1 cellular context compared by ENCODE assay signal in the genomic region with DNA sequence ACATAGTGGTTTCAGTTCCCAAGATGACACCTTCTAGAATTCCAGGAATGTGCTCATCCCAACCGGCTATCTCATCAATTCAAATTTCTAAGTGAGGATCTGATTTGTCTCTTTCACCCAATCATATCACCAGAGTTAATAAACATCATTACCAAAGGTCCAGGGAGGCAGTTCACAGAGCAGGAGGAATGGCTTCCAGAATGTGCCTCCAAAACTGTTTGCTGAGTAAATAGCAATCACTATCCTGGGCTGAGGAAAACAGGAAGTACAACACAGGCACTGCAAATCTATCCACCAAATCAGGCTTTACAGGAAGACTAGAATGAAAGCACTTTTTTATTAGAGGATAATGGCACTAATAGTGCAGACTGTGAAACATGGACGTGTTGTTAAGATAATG.
TF ChIP-seq lines count a peak whose summit lies in the region.

No MANE protein-coding gene starts in this region.

TF ChIP-seq in HepG2, 621 proteins besides CTCF, POLR2A, EP300 and RAD21 (continued from another document and continues in another):
- TF ChIP-seq, protein P1, sequence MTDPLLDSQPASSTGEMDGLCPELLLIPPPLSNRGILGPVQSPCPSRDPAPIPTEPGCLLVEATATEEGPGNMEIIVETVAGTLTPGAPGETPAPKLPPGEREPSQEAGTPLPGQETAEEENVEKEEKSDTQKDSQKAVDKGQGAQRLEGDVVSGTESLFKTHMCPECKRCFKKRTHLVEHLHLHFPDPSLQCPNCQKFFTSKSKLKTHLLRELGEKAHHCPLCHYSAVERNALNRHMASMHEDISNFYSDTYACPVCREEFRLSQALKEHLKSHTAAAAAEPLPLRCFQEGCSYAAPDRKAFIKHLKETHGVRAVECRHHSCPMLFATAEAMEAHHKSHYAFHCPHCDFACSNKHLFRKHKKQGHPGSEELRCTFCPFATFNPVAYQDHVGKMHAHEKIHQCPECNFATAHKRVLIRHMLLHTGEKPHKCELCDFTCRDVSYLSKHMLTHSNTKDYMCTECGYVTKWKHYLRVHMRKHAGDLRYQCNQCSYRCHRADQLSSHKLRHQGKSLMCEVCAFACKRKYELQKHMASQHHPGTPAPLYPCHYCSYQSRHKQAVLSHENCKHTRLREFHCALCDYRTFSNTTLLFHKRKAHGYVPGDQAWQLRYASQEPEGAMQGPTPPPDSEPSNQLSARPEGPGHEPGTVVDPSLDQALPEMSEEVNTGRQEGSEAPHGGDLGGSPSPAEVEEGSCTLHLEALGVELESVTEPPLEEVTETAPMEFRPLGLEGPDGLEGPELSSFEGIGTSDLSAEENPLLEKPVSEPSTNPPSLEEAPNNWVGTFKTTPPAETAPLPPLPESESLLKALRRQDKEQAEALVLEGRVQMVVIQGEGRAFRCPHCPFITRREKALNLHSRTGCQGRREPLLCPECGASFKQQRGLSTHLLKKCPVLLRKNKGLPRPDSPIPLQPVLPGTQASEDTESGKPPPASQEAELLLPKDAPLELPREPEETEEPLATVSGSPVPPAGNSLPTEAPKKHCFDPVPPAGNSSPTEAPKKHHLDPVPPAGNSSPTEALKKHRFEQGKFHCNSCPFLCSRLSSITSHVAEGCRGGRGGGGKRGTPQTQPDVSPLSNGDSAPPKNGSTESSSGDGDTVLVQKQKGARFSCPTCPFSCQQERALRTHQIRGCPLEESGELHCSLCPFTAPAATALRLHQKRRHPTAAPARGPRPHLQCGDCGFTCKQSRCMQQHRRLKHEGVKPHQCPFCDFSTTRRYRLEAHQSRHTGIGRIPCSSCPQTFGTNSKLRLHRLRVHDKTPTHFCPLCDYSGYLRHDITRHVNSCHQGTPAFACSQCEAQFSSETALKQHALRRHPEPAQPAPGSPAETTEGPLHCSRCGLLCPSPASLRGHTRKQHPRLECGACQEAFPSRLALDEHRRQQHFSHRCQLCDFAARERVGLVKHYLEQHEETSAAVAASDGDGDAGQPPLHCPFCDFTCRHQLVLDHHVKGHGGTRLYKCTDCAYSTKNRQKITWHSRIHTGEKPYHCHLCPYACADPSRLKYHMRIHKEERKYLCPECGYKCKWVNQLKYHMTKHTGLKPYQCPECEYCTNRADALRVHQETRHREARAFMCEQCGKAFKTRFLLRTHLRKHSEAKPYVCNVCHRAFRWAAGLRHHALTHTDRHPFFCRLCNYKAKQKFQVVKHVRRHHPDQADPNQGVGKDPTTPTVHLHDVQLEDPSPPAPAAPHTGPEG (CRISPR knock-in tag; IDR thresholded peaks at IDR 0.05) = no peak
- peak; percentile 57; the same call in 1 of the 2 replicates for TF ChIP-seq ZBTB20 (CRISPR knock-in tag; IDR thresholded peaks at IDR 0.05; ENCODE audit: borderline replicate concordance, low read depth)
- TF ChIP-seq, protein P2, sequence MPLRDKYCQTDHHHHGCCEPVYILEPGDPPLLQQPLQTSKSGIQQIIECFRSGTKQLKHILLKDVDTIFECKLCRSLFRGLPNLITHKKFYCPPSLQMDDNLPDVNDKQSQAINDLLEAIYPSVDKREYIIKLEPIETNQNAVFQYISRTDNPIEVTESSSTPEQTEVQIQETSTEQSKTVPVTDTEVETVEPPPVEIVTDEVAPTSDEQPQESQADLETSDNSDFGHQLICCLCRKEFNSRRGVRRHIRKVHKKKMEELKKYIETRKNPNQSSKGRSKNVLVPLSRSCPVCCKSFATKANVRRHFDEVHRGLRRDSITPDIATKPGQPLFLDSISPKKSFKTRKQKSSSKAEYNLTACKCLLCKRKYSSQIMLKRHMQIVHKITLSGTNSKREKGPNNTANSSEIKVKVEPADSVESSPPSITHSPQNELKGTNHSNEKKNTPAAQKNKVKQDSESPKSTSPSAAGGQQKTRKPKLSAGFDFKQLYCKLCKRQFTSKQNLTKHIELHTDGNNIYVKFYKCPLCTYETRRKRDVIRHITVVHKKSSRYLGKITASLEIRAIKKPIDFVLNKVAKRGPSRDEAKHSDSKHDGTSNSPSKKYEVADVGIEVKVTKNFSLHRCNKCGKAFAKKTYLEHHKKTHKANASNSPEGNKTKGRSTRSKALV (CRISPR knock-in tag; IDR thresholded peaks at IDR 0.05) = no peak
- TF ChIP-seq, protein P3, sequence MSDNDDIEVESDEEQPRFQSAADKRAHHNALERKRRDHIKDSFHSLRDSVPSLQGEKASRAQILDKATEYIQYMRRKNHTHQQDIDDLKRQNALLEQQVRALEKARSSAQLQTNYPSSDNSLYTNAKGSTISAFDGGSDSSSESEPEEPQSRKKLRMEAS (IDR thresholded peaks at IDR 0.05) = 0 out of 2 replicates have a peak, but pooled peaks have one; percentile 28
- TF ChIP-seq POGZ (CRISPR knock-in tag; IDR thresholded peaks at IDR 0.05) = peak; percentile 89
- TF ChIP-seq, protein P4, sequence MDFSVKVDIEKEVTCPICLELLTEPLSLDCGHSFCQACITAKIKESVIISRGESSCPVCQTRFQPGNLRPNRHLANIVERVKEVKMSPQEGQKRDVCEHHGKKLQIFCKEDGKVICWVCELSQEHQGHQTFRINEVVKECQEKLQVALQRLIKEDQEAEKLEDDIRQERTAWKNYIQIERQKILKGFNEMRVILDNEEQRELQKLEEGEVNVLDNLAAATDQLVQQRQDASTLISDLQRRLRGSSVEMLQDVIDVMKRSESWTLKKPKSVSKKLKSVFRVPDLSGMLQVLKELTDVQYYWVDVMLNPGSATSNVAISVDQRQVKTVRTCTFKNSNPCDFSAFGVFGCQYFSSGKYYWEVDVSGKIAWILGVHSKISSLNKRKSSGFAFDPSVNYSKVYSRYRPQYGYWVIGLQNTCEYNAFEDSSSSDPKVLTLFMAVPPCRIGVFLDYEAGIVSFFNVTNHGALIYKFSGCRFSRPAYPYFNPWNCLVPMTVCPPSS (IDR thresholded peaks at IDR 0.05) = no peak
- TF ChIP-seq, protein P5, sequence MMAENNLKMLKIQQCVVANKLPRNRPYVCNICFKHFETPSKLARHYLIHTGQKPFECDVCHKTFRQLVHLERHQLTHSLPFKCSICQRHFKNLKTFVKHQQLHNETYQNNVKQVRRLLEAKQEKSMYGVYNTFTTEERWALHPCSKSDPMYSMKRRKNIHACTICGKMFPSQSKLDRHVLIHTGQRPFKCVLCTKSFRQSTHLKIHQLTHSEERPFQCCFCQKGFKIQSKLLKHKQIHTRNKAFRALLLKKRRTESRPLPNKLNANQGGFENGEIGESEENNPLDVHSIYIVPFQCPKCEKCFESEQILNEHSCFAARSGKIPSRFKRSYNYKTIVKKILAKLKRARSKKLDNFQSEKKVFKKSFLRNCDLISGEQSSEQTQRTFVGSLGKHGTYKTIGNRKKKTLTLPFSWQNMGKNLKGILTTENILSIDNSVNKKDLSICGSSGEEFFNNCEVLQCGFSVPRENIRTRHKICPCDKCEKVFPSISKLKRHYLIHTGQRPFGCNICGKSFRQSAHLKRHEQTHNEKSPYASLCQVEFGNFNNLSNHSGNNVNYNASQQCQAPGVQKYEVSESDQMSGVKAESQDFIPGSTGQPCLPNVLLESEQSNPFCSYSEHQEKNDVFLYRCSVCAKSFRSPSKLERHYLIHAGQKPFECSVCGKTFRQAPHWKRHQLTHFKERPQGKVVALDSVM (CRISPR knock-in tag; IDR thresholded peaks at IDR 0.05) = no peak
- TF ChIP-seq HOXA7 (CRISPR knock-in tag; IDR thresholded peaks at IDR 0.05) = no peak
- TF ChIP-seq ETV5 (CRISPR knock-in tag; IDR thresholded peaks at IDR 0.05; ENCODE audit: borderline replicate concordance) = peak; percentile 92
- TF ChIP-seq KAT7 (CRISPR knock-in tag; IDR thresholded peaks at IDR 0.05; ENCODE audit: borderline replicate concordance) = no peak
- TF ChIP-seq CENPT (CRISPR knock-in tag; IDR thresholded peaks at IDR 0.05; ENCODE audit: low read depth) = no peak
- TF ChIP-seq, protein P6, sequence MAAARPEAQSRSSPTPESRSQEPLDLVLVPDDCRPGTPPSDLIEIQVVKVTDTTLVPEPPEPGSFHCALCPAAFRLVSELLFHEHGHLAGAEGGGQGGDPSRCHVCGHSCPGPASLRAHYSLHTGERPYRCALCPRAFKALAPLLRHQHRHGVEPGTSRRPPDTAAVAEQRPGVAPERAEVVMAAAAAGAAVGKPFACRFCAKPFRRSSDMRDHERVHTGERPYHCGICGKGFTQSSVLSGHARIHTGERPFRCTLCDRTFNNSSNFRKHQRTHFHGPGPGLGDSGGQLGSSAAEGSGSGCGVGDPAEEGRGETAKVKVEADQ (CRISPR knock-in tag; IDR thresholded peaks at IDR 0.05; ENCODE audit: borderline replicate concordance) = 0 out of 2 replicates have a peak, but pooled peaks have one; percentile 31
- 0 out of 4 replicates have a peak, but pooled peaks of 1 of the 2 experiments have one; percentile 23 for TF ChIP-seq KLF16 (CRISPR knock-in tag; IDR thresholded peaks at IDR 0.05)
- TF ChIP-seq AGO2 (optimal IDR thresholded peaks at IDR 0.05; ENCODE audit: low read depth, low read length) = no peak
- TF ChIP-seq, protein P7, sequence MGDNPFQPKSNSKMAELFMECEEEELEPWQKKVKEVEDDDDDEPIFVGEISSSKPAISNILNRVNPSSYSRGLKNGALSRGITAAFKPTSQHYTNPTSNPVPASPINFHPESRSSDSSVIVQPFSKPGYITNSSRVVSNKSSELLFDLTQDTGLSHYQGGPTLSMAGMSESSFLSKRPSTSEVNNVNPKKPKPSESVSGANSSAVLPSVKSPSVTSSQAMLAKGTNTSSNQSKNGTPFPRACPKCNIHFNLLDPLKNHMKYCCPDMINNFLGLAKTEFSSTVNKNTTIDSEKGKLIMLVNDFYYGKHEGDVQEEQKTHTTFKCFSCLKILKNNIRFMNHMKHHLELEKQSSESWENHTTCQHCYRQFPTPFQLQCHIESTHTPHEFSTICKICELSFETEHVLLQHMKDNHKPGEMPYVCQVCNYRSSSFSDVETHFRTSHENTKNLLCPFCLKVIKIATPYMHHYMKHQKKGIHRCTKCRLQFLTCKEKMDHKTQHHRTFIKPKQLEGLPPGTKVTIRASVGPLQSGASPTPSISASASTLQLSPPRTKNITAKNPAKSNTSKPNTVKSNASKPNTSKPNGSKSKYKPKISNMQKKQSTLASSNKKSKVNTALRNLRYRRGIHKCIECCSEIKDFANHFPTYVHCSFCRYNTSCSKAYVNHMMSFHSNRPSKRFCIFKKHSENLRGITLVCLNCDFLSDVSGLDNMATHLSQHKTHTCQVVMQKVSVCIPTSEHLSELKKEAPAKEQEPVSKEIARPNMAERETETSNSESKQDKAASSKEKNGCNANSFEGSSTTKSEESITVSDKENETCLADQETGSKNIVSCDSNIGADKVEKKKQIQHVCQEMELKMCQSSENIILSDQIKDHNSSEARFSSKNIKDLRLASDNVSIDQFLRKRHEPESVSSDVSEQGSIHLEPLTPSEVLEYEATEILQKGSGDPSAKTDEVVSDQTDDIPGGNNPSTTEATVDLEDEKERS (CRISPR knock-in tag; IDR thresholded peaks at IDR 0.05) = 0 out of 2 replicates have a peak, but pooled peaks have one; percentile 56
- peak; percentile 83; the same call in 1 of the 2 replicates for TF ChIP-seq ZNF614 (CRISPR knock-in tag; IDR thresholded peaks at IDR 0.05; ENCODE audit: borderline replicate concordance)
- TF ChIP-seq, protein P8, sequence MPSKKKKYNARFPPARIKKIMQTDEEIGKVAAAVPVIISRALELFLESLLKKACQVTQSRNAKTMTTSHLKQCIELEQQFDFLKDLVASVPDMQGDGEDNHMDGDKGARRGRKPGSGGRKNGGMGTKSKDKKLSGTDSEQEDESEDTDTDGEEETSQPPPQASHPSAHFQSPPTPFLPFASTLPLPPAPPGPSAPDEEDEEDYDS (CRISPR knock-in tag; IDR thresholded peaks at IDR 0.05) = 0 out of 2 replicates have a peak, but pooled peaks have one; percentile 22
- no peak for TF ChIP-seq ZNF10 (CRISPR knock-in tag; IDR thresholded peaks at IDR 0.05; ENCODE audit: borderline replicate concordance, low read depth)
- TF ChIP-seq, protein P9, sequence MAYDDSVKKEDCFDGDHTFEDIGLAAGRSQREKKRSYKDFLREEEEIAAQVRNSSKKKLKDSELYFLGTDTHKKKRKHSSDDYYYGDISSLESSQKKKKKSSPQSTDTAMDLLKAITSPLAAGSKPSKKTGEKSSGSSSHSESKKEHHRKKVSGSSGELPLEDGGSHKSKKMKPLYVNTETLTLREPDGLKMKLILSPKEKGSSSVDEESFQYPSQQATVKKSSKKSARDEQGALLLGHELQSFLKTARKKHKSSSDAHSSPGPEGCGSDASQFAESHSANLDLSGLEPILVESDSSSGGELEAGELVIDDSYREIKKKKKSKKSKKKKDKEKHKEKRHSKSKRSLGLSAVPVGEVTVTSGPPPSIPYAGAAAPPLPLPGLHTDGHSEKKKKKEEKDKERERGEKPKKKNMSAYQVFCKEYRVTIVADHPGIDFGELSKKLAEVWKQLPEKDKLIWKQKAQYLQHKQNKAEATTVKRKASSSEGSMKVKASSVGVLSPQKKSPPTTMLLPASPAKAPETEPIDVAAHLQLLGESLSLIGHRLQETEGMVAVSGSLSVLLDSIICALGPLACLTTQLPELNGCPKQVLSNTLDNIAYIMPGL (CRISPR knock-in tag; IDR thresholded peaks at IDR 0.05; ENCODE audit: borderline replicate concordance in 1 of 2, low read depth in 1 of 2) = 0 out of 4 replicates have a peak, but pooled peaks of 1 of the 2 experiments have one; percentile 55
- TF ChIP-seq GABPA (IDR thresholded peaks at IDR 0.05; ENCODE audit: low read depth, low read length) = no peak
- peak; percentile 74 for TF ChIP-seq GABPA (CRISPR knock-in tag; IDR thresholded peaks at IDR 0.05; ENCODE audit: low read depth)
- no peak for TF ChIP-seq ZFAT (CRISPR knock-in tag; conservative IDR thresholded peaks at IDR 0.05)
- TF ChIP-seq FOXA3 (CRISPR knock-in tag; IDR thresholded peaks at IDR 0.05) = peak; percentile 97
- TF ChIP-seq ZNF333 (CRISPR knock-in tag; IDR thresholded peaks at IDR 0.05; ENCODE audit: borderline replicate concordance) = no peak
- peak; percentile 82; the same call in 1 of the 2 replicates for TF ChIP-seq ZNF792 (CRISPR knock-in tag; IDR thresholded peaks at IDR 0.05)
- peak; percentile 79; the same call in 1 of the 2 replicates for TF ChIP-seq GFI1 (CRISPR knock-in tag; IDR thresholded peaks at IDR 0.05; ENCODE audit: borderline replicate concordance)
- TF ChIP-seq, protein P10, sequence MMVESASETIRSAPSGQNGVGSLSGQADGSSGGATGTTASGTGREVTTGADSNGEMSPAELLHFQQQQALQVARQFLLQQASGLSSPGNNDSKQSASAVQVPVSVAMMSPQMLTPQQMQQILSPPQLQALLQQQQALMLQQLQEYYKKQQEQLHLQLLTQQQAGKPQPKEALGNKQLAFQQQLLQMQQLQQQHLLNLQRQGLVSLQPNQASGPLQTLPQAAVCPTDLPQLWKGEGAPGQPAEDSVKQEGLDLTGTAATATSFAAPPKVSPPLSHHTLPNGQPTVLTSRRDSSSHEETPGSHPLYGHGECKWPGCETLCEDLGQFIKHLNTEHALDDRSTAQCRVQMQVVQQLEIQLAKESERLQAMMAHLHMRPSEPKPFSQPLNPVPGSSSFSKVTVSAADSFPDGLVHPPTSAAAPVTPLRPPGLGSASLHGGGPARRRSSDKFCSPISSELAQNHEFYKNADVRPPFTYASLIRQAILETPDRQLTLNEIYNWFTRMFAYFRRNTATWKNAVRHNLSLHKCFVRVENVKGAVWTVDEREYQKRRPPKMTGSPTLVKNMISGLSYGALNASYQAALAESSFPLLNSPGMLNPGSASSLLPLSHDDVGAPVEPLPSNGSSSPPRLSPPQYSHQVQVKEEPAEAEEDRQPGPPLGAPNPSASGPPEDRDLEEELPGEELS (CRISPR knock-in tag; IDR thresholded peaks at IDR 0.05) = peak; percentile 93
- no peak for TF ChIP-seq CEBPB (IDR thresholded peaks at IDR 0.05; ENCODE audit: borderline replicate concordance, low read depth, low read length)
- TF ChIP-seq ZNF644 (CRISPR knock-in tag; IDR thresholded peaks at IDR 0.05; ENCODE audit: low read depth) = 0 out of 2 replicates have a peak, but pooled peaks have one; percentile 8
- no peak for TF ChIP-seq ZC3H13 (CRISPR knock-in tag; IDR thresholded peaks at IDR 0.05)
- peak; percentile 70; the same call in 1 of the 2 replicates for TF ChIP-seq NCOA2 (CRISPR knock-in tag; IDR thresholded peaks at IDR 0.05)
